8 cellular contexts compared by ENCODE assay signal in the genomic region with DNA sequence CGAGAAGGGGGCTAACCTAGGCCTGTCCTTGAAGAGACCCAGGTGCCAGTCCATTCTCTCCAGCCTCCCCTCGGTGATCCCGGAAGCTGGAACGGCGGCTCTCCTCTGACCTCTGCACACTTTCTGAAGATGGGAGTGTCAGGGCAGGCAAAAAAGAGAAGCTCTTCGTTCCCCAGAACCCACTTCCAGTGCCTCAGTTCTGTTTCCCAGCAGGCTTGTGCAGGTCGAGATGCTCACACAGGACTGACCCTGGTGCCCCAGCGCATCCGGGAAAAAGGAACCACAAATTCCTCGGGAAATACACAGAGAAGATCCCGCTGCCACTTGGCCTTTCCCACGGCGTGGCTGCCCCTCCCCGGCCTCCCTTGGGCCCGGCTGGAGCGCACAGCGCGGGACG. TPM values are rescaled to one million over a fixed set of nuclear protein-coding genes. Genes with fewer than 3 reads are reported as not detected.
A peak's percentile ranks its signal among the peaks of the same experiment; 100 is the strongest.
DNase-seq lines count a peak whose midpoint lies in the region; TF ChIP-seq lines count a peak whose summit lies in the region.

No MANE protein-coding gene starts in this region.

- H3K27me3 ChIP-seq in muscle layer of duodenum (ENCODE audit: low read depth, low read length), result no peaks in the 10 kb centered on the region

- peak overlapping the region; percentile 99 for H3K4me3 Mint-ChIP-seq in Calu3 (ENCODE audit: low read depth, unreplicated experiment)

- H3K27ac ChIP-seq in muscle layer of duodenum (ENCODE audit: low read length), result no peak overlapping the region

- BruUV-seq in Calu3 (replicated peaks; lab: Mats Ljungman, UMichigan), result no TSS peak

- CTCF ChIA-PET in Calu3 (lab: Charles Lee), result interaction anchor here (1.2 to 1.7 kb wide), 2 partner anchors 13 to 18 kb away, joined by 6 to 15 read pairs; partner anchors contain the start of gene IMP4

- no peaks in the 10 kb centered on the region for H3K27me3 Mint-ChIP-seq in Calu3 (ENCODE audit: unreplicated experiment)

- H3K9me3 ChIP-seq in muscle layer of duodenum (ENCODE audit: control insufficient read depth in 1 of 2, low read length in 2 of 2), result no peaks in the 10 kb centered on the region

- intact Hi-C loops in Calu3 (cut with micrococcal nuclease; ENCODE audit: unreplicated experiment), result no loop called here

- peaks cover 8 to 22% of the 10 kb centered on the region in 2 donors for H3K4me1 ChIP-seq in muscle layer of duodenum (ENCODE audit: control insufficient read depth in 1 of 2, insufficient read depth in 2 of 2, low read length in 2 of 2)

- H3K4me1 Mint-ChIP-seq in Calu3 (ENCODE audit: low read depth, unreplicated experiment), result peaks cover 15% of the 10 kb centered on the region

- H3K27ac Mint-ChIP-seq in Calu3 (ENCODE audit: unreplicated experiment), result no peak overlapping the region

- H3K36me3 Mint-ChIP-seq in Calu3 (ENCODE audit: insufficient read depth, unreplicated experiment), result peaks cover 27% of the 10 kb centered on the region

- peak overlapping the region; percentile 60 to 81 for H3K4me3 ChIP-seq in muscle layer of duodenum (ENCODE audit: low read depth in 1 of 2, low read length in 2 of 2)

- DNase-seq in Calu3 (no peak), MV-4-11 (lab: John Stamatoyannopoulos, UW) (peak; percentile 30), dermis blood vessel endothelial cell (peak; percentile 29), GM10266 (ENCODE audit: extremely low spot score) (no peak), COR-L47 (lab: John Stamatoyannopoulos, UW) (no peak), activated gamma-delta T cell treated with Interleukin-2 at 50 U/mL for 16 hours (no peak)
- DNase-seq in stimulated activated CD4-positive, alpha-beta T cell treated with anti-CD3 and anti-CD28 coated beads, Interleukin-1b, Interleukin-23, amount 100 ng/mL, for 48 hours, result no peak

- no peaks in the 10 kb centered on the region for H3K9me3 Mint-ChIP-seq in Calu3 (ENCODE audit: low read depth, unreplicated experiment)

- no peaks in the 10 kb centered on the region for H3K36me3 ChIP-seq in muscle layer of duodenum (ENCODE audit: control insufficient read depth in 1 of 2, insufficient read depth in 2 of 2, low read length in 2 of 2)

- no peak for TF ChIP-seq CTCF in Calu3 (IDR thresholded peaks at IDR 0.05; ENCODE audit: unreplicated experiment)
- no peak for TF ChIP-seq CTCF in GM10266 (IDR thresholded peaks at IDR 0.05; ENCODE audit: control insufficient read depth, insufficient read depth, low read depth, missing control alignments)

RNA-seq across cellular contexts. Expression of gene PTPN18, which starts 0.7 kb away (rescaled TPM):
- 62.9 and 66.0 TPM in 2 replicates for total RNA-seq in Calu3 (2022)
- total RNA-seq in dermis blood vessel endothelial cell, result 36.9 and 56.6 TPM in 2 replicates

RNA-seq across cellular contexts. Expression of gene IMP4, which starts 12.5 kb away (rescaled TPM):
- total RNA-seq in Calu3 (2022) (79.6 and 89.4 TPM in 2 replicates), dermis blood vessel endothelial cell (92.1 and 98.0 TPM in 2 replicates)

Comparison
In these comparisons a context has a peak if more than half of its experiments do, and no peak if none do; other contexts are left out.
1. DNase-seq: peak in MV-4-11 (single experiment) and dermis blood vessel endothelial cell (single experiment); none in Calu3 (single experiment), GM10266 (single experiment), COR-L47 (single experiment), stimulated activated CD4-positive, alpha-beta T cell treated with anti-CD3 and anti-CD28 coated beads, Interleukin-1b, Interleukin-23, amount 100 ng/mL, for 48 hours (single experiment) and activated gamma-delta T cell treated with Interleukin-2 at 50 U/mL for 16 hours (single experiment).